Comparison of ENCODE assay signal across 10 cellular contexts in genomic region chr2:160241251-160242137, GRCh38. TPM values are rescaled to one million over a fixed set of nuclear protein-coding genes. Genes with fewer than 3 reads are reported as not detected.
A peak's percentile ranks its signal among the peaks of the same experiment; 100 is the strongest.
DNase-seq lines count a peak whose midpoint lies in the region; ATAC-seq, FAIRE-seq and TF ChIP-seq lines count a peak whose summit lies in the region.
"Had no signal": no experiment of that assay in that cellular context is flagged by ENCODE, and none has a peak within 500 bp of the region (broad histone marks: within the 10 kb centered on the region; RNA-seq: fewer than 3 reads in every experiment).

No MANE protein-coding gene starts in this region.

- no peak overlapping the region for H3K4me3 ChIP-seq in keratinocyte (ENCODE audit: control insufficient read depth in 2 of 3, extremely low read depth in 1 of 3, insufficient read depth in 2 of 3, low read depth in 1 of 3, low read length in 3 of 3)
- H3K4me3 ChIP-seq in Karpas-422 (ENCODE audit: low read length): no peak overlapping the region

- H3K79me2 ChIP-seq in keratinocyte (ENCODE audit: control insufficient read depth, insufficient read depth, low read length) (no peaks in the 10 kb centered on the region), Karpas-422 (ENCODE audit: low read length) (no peaks in the 10 kb centered on the region)

- H3K9ac ChIP-seq in keratinocyte (ENCODE audit: control insufficient read depth, extremely low read depth, insufficient read depth, low read length) (peak overlapping the region; percentile 65), Karpas-422 (ENCODE audit: low read length) (no peak overlapping the region)

- no peak for TF ChIP-seq CTCF in keratinocyte (optimal IDR thresholded peaks at IDR 0.05 in 1 of 3, IDR thresholded peaks at IDR 0.05 in 1 of 3, conservative IDR thresholded peaks at IDR 0.05 in 1 of 3; ENCODE audit: extremely low read depth in 1 of 3, insufficient read depth in 2 of 3, low read length in 3 of 3)

- no peaks in the 10 kb centered on the region for H3K9me1 ChIP-seq in keratinocyte (ENCODE audit: control insufficient read depth, extremely low read depth, insufficient read depth, low read length)

- H3K36me3 ChIP-seq in keratinocyte (ENCODE audit: control insufficient read depth in 2 of 2, extremely low read depth in 1 of 2, insufficient read depth in 2 of 2, low read length in 2 of 2): no peaks in the 10 kb centered on the region
- H3K36me3 ChIP-seq in Karpas-422 (ENCODE audit: insufficient read depth, low read length): no peaks in the 10 kb centered on the region

- H3K27ac ChIP-seq in keratinocyte (ENCODE audit: control insufficient read depth, insufficient read depth, low read length) (peak overlapping the region; percentile 96), Karpas-422 (ENCODE audit: low read length) (no peak overlapping the region)

- peak; percentile 25 for DNase-seq in NCI-H345 (lab: John Stamatoyannopoulos, UW)
- DNase-seq in NCI-H345 treated with DMSO at 0.1 percent for 48 hours (lab: John Stamatoyannopoulos, UW; ENCODE audit: unreplicated experiment): no peak
- DNase-seq in astrocyte of the hippocampus (ENCODE audit: low read depth, low spot score): peak; percentile 90
- peak; percentile 72 for DNase-seq in keratinocyte (ENCODE audit: low read depth, low spot score)
- peak; percentile 88 for DNase-seq in urothelium cell line (ENCODE audit: low spot score)
- no peak for DNase-seq in Karpas-422

- H3K27me3 ChIP-seq in keratinocyte (ENCODE audit: control insufficient read depth, extremely low read depth, insufficient read depth, low read length): no peaks in the 10 kb centered on the region
- peaks cover 2% of the 10 kb centered on the region; the same call in 1 of the 2 replicates for H3K27me3 ChIP-seq in Karpas-422 (ENCODE audit: low read length)

- peak overlapping the region; percentile 70 for H2AFZ ChIP-seq in keratinocyte (ENCODE audit: control insufficient read depth, low read length)
- H2AFZ ChIP-seq in Karpas-422 (ENCODE audit: low read length): no peak overlapping the region

- dilution Hi-C loops in keratinocyte (cut with MboI; ENCODE audit: extremely low pct_ligation_motif_present, low sequenced_read_pairs): no loop called here

- no peak for ATAC-seq in HG03442 (IDR thresholded peaks at IDR 0.05; ENCODE audit: unreplicated experiment)
- no peak for ATAC-seq in GM18498 (IDR thresholded peaks at IDR 0.05; ENCODE audit: unreplicated experiment)

- FAIRE-seq in keratinocyte (lab: Jason Lieb, UNC) (peak; percentile 92), urothelium cell line (lab: Jason Lieb, UNC) (no peak)

- H3K4me1 ChIP-seq in keratinocyte (ENCODE audit: control insufficient read depth, extremely low read depth, insufficient read depth, low read length): peaks cover 45% of the 10 kb centered on the region
- H3K4me1 ChIP-seq in Karpas-422 (ENCODE audit: low read length): no peaks in the 10 kb centered on the region

- H3K9me2 ChIP-seq in Karpas-422 (replicated peaks; ENCODE audit: insufficient read depth, low read length): no peaks in the 10 kb centered on the region

- no peaks in the 10 kb centered on the region for H3K9me3 ChIP-seq in keratinocyte (ENCODE audit: control insufficient read depth, low read depth, low read length)
- H3K9me3 ChIP-seq in Karpas-422 (ENCODE audit: low read length): no peaks in the 10 kb centered on the region

- H4K20me1 ChIP-seq in keratinocyte (ENCODE audit: control insufficient read depth, extremely low read depth, insufficient read depth, low read length): no peaks in the 10 kb centered on the region
- no peaks in the 10 kb centered on the region for H4K20me1 ChIP-seq in Karpas-422 (ENCODE audit: insufficient read depth, low read depth, low read length)

- H3K4me2 ChIP-seq in keratinocyte (ENCODE audit: control insufficient read depth, extremely low read depth, insufficient read depth, low read depth, low read length) (peak overlapping the region; percentile 68), Karpas-422 (ENCODE audit: low read depth, low read length, poor library complexity, severe bottlenecking) (no peak overlapping the region)

RNA-seq across cellular contexts. Expression of gene ITGB6, which starts 41.4 kb away (rescaled TPM):
- 174 to 197 TPM (median 183 TPM) in 3 replicates for polyA plus RNA-seq in keratinocyte
- polyA plus RNA-seq in keratinocyte (2011; ENCODE audit: low read depth): 7.3 TPM
- 39.0 and 68.3 TPM in 2 replicates for polyA plus RNA-seq in keratinocyte (2011; cell fraction: cytosol; rRNA removed)
- 324 and 400 TPM in 2 replicates for polyA plus RNA-seq in keratinocyte (2011; cell fraction: nucleus; rRNA removed)
- 15.1 and 117 TPM in 2 replicates for polyA plus RNA-seq in keratinocyte (2012; ENCODE audit: low replicate concordance)
- polyA minus RNA-seq in keratinocyte: 102 to 255 TPM (median 248 TPM) in 3 replicates
- 108 TPM for polyA minus RNA-seq in keratinocyte (2011; cell fraction: cytosol; rRNA and poly(A)+ RNA removed)
- 418 and 705 TPM in 2 replicates for polyA minus RNA-seq in keratinocyte (2011; cell fraction: nucleus; rRNA and poly(A)+ RNA removed)
- not detected in 2 replicates for total RNA-seq in Karpas-422 (2014; rRNA removed; shearing (Covaris generic); ENCODE audit: low replicate concordance)
- total RNA-seq: activated CD8-positive, alpha-beta memory T cell treated with anti-CD3 and anti-CD28 coated beads for 36 hours had no signal
- polyA plus RNA-seq: AG04450 had no signal

Comparison
In these comparisons a context has a peak if more than half of its experiments do, and no peak if none do; other contexts are left out.
1. DNase-seq: peak in NCI-H345 (single experiment), astrocyte of the hippocampus (single experiment), keratinocyte (single experiment) and urothelium cell line (single experiment); none in NCI-H345 treated with DMSO at 0.1 percent for 48 hours (single experiment) and Karpas-422 (single experiment).